ENCODE assay signal across 18 cellular contexts in the genomic region with DNA sequence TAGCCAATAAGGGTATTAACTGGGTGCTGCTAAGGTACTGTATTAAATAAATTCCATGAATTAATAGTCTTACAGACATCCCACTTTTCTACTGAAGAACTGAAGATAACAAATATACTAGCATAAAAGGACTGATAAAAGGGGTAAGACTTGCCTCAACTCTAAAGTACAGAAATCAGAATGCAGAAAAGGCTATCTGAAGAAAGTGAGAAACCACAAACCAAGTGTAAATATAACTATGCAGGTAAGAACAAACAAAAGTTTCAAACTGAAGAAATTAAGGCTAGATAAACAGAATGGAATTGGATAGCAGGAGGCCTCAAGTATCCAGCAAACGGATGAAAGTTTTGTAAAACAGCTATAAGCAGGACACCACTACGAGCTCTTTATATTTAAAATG.
"Had no signal": no experiment of that assay in that cellular context is flagged by ENCODE, and none has a peak within 500 bp of the region (broad histone marks: within the 10 kb centered on the region; RNA-seq: fewer than 3 reads in every experiment).

No MANE protein-coding gene starts in this region.

- H3K27ac ChIP-seq: coronary artery, esophagus muscularis mucosa, left lung, neural progenitor cell, VCaP had no signal

- H3K4me2 ChIP-seq: neural progenitor cell had no signal

- H3K9ac ChIP-seq: neural progenitor cell had no signal

- DNase-seq: activated CD4-positive, alpha-beta memory T cell treated with anti-CD3 and anti-CD28 coated beads for 36 hours; activated CD4-positive, alpha-beta T cell treated with anti-CD3 and anti-CD28 coated beads for 1 hour; activated CD8-positive, alpha-beta memory T cell treated with anti-CD3 and anti-CD28 coated beads, Interleukin-2, amount 50 U/mL, for 4 hours; activated gamma-delta T cell; activated naive CD8-positive, alpha-beta T cell treated with anti-CD3 and anti-CD28 coated beads for 36 hours; activated T-cell treated with anti-CD3 and anti-CD28 coated beads, Interleukin-2, amount 50 U/mL, for 72 hours; amygdala; central memory CD4-positive, alpha-beta T cell; effector CD4-positive, alpha-beta T cell; islet precursor cell; left lung; mammary epithelial cell; stimulated activated naive CD8-positive, alpha-beta T cell treated with anti-CD3 and anti-CD28 coated beads, Interleukin-15, amount 100 ng/mL, for 72 hours had no signal

- ATAC-seq: activated T-cell treated with anti-CD3 and anti-CD28 coated beads, Interleukin-2, amount 50 U/mL, for 72 hours; left lung; sciatic nerve; stimulated activated naive CD8-positive, alpha-beta T cell treated with anti-CD3 and anti-CD28 coated beads, Interleukin-15, amount 100 ng/mL, for 72 hours had no signal

- H3K4me1 ChIP-seq: left lung, neural progenitor cell had no signal

- H3K27me3 ChIP-seq: esophagus muscularis mucosa, left lung, neural progenitor cell had no signal

- H3K36me3 ChIP-seq: neural progenitor cell had no signal

- H3K4me3 ChIP-seq: coronary artery, esophagus muscularis mucosa, left lung, neural progenitor cell had no signal

- H2AFZ ChIP-seq: neural progenitor cell had no signal

- H3K9me3 ChIP-seq: esophagus muscularis mucosa, left lung had no signal
